In the genomic region with DNA sequence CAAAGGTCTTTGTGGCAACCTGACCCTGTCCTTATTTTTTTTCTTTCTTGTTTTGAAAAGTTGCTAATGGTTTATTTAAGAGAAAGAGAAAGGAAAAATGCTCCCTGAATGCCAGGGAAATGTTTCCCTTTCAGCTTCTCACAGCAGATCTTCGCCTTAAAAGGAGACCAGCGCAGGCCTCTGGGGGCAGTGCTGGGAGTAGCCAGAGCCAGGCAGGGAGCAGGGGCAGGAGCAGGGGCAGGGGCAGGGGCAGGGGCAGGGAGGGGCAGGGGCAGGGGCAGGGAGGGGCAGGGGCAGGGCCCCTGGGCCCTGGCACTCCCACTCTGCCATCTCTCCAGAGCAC, we compare ENCODE assay signal across 20 cellular contexts. TPM values are rescaled to one million over a fixed set of nuclear protein-coding genes. Genes with fewer than 3 reads are reported as not detected.
DNase-seq lines count a peak whose midpoint lies in the region; ATAC-seq and TF ChIP-seq lines count a peak whose summit lies in the region.
"Had no signal": no experiment of that assay in that cellular context is flagged by ENCODE, and none has a peak within 500 bp of the region (broad histone marks: within the 10 kb centered on the region; RNA-seq: fewer than 3 reads in every experiment).

No MANE protein-coding gene starts in this region.

- no peak for TF ChIP-seq POLR2A in prostate gland (IDR thresholded peaks at IDR 0.05)
- TF ChIP-seq POLR2A in uterus (IDR thresholded peaks at IDR 0.05), result no peak

- DNase-seq in chondrocyte (ENCODE audit: low spot score) (no peak), glutamatergic neuron (peak; percentile 31), prostate gland (ENCODE audit: low spot score) (no peak), uterus (peak; percentile 40 to 53), omental fat pad (ENCODE audit: low spot score) (no peak)
- no peak for DNase-seq in stimulated activated CD4-positive, alpha-beta T cell treated with anti-CD3 and anti-CD28 coated beads, Interleukin-4, amount 100 ng/mL, for 24 hours
- no peak for DNase-seq in activated effector memory CD4-positive, alpha-beta T cell treated with anti-CD3 and anti-CD28 coated beads, Interleukin-2, amount 50 U/mL, for 16 hours
- DNase-seq: activated CD4-positive, alpha-beta T cell treated with anti-CD3 and anti-CD28 coated beads for 36 hours; activated CD8-positive, alpha-beta memory T cell treated with anti-CD3 and anti-CD28 coated beads, Interleukin-2, amount 50 U/mL, for 48 hours; activated gamma-delta T cell; dermis blood vessel endothelial cell; DMS53; foreskin melanocyte; mesenchymal stem cell; NCI-H187 treated with DMSO at 0.1 percent for 48 hours; NCI-H82; OCI-M1; T-cell had no signal

- H3K4me3 ChIP-seq in prostate gland (no peak overlapping the region), uterus (no peak overlapping the region)

- H3K27ac Mint-ChIP-seq in chondrocyte (ENCODE audit: unreplicated experiment) (no peak overlapping the region), glutamatergic neuron (ENCODE audit: unreplicated experiment) (no peak overlapping the region)
- H3K27ac Mint-ChIP-seq: activated CD4-positive, alpha-beta T cell treated with anti-CD3 and anti-CD28 coated beads for 36 hours; T-cell had no signal

- H3K36me3 Mint-ChIP-seq in chondrocyte (ENCODE audit: low read depth) (peaks cover 13% of the 10 kb centered on the region), glutamatergic neuron (ENCODE audit: unreplicated experiment) (no peaks in the 10 kb centered on the region)

- H3K27me3 Mint-ChIP-seq in chondrocyte (ENCODE audit: low read depth), result no peaks in the 10 kb centered on the region
- H3K27me3 Mint-ChIP-seq in glutamatergic neuron (ENCODE audit: unreplicated experiment), result peaks cover 4% of the 10 kb centered on the region
- H3K27me3 Mint-ChIP-seq: activated CD4-positive, alpha-beta T cell treated with anti-CD3 and anti-CD28 coated beads for 36 hours; naive thymus-derived CD8-positive, alpha-beta T cell; T-cell had no signal

- H3K27ac ChIP-seq in prostate gland (peak overlapping the region; percentile 60 to 66), uterus (peak overlapping the region; percentile 84)
- H3K27ac ChIP-seq: KMS-11 had no signal

- H3K4me1 ChIP-seq in prostate gland (replicated peaks) (peaks cover 4% of the 10 kb centered on the region), uterus (peaks cover 0 to 26% of the 10 kb centered on the region in 2 donors)

- ATAC-seq in omental fat pad (ENCODE audit: low FRiP score), result no peak
- ATAC-seq: activated CD4-positive, alpha-beta T cell treated with anti-CD3 and anti-CD28 coated beads for 36 hours; naive thymus-derived CD8-positive, alpha-beta T cell; T-cell had no signal

- H3K4me1 Mint-ChIP-seq in chondrocyte (ENCODE audit: low read depth) (peaks cover 28% of the 10 kb centered on the region), glutamatergic neuron (ENCODE audit: low read depth, unreplicated experiment) (peaks cover 5% of the 10 kb centered on the region)

- no peaks in the 10 kb centered on the region for H3K9me3 Mint-ChIP-seq in chondrocyte (ENCODE audit: low read depth)
- H3K9me3 Mint-ChIP-seq in glutamatergic neuron (ENCODE audit: unreplicated experiment), result peaks cover 2% of the 10 kb centered on the region
- H3K9me3 Mint-ChIP-seq: naive thymus-derived CD8-positive, alpha-beta T cell; T-cell had no signal

- H3K36me3 ChIP-seq in prostate gland (no peaks in the 10 kb centered on the region), uterus (no peaks in the 10 kb centered on the region)

- no peaks in the 10 kb centered on the region for H3K27me3 ChIP-seq in prostate gland (replicated peaks; ENCODE audit: insufficient read depth)
- H3K27me3 ChIP-seq in uterus, result no peaks in the 10 kb centered on the region

- peak; percentile 33 for TF ChIP-seq CTCF in chondrocyte (IDR thresholded peaks at IDR 0.05)
- TF ChIP-seq CTCF in glutamatergic neuron (IDR thresholded peaks at IDR 0.05; ENCODE audit: partially characterized antibody, unreplicated experiment), result no peak
- TF ChIP-seq CTCF in prostate gland (IDR thresholded peaks at IDR 0.05), result peak in 1 of 4 experiments; percentile 15
- peak in 1 of 4 experiments; percentile 19 for TF ChIP-seq CTCF in uterus (IDR thresholded peaks at IDR 0.05)
- no peak for TF ChIP-seq CTCF in omental fat pad (IDR thresholded peaks at IDR 0.05)

- no peaks in the 10 kb centered on the region for H3K9me3 ChIP-seq in prostate gland
- no peaks in the 10 kb centered on the region for H3K9me3 ChIP-seq in uterus

- H3K4me3 Mint-ChIP-seq in chondrocyte (ENCODE audit: unreplicated experiment) (no peak overlapping the region), glutamatergic neuron (ENCODE audit: unreplicated experiment) (no peak overlapping the region)
- H3K4me3 Mint-ChIP-seq: activated CD4-positive, alpha-beta T cell treated with anti-CD3 and anti-CD28 coated beads for 36 hours; naive thymus-derived CD8-positive, alpha-beta T cell; T-cell had no signal

- intact Hi-C loops in prostate gland (cut with DNase I) (loop anchor here (2.0 kb wide), 1 partner anchor 21 kb away; no protein-coding TSS in a partner anchor), uterus (cut with DNase I; ENCODE audit: low total_unique reads) (no loop called here)

- WGBS in prostate gland, result 75% methylated on average over 2 of the region's 2 CpGs

RNA-seq across cellular contexts. Expression of gene MOB2, which starts 5.1 kb away (rescaled TPM):
- total RNA-seq in chondrocyte (24.9 to 28.0 TPM (median 26.9 TPM) in 3 replicates), glutamatergic neuron (ENCODE audit: unreplicated experiment) (29.0 TPM), prostate gland (10 to 100 TPM; 39.3 to 46.5 TPM), uterus (10 to 100 TPM; 17.1 to 72.6 (median 23.6) TPM), omental fat pad (10 to 100 TPM; 27.3 to 64.9 (median 34.1) TPM)

Comparison
In these comparisons a context has a peak if more than half of its experiments do, and no peak if none do; other contexts are left out.
1. DNase-seq: peak in glutamatergic neuron (single experiment) and uterus (2 of 2); none in chondrocyte (single experiment), prostate gland (single experiment), stimulated activated CD4-positive, alpha-beta T cell treated with anti-CD3 and anti-CD28 coated beads, Interleukin-4, amount 100 ng/mL, for 24 hours (single experiment), omental fat pad (single experiment) and activated effector memory CD4-positive, alpha-beta T cell treated with anti-CD3 and anti-CD28 coated beads, Interleukin-2, amount 50 U/mL, for 16 hours (single experiment).